ENCODE assay signal across 22 cellular contexts in genomic region chr2:84686783-84687442, GRCh38.
DNase-seq lines count a peak whose midpoint lies in the region; ATAC-seq and TF ChIP-seq lines count a peak whose summit lies in the region.
"Had no signal": no experiment of that assay in that cellular context is flagged by ENCODE, and none has a peak within 500 bp of the region (broad histone marks: within the 10 kb centered on the region; RNA-seq: fewer than 3 reads in every experiment).

No MANE protein-coding gene starts in this region.

- no peaks in the 10 kb centered on the region for H3K9me3 Mint-ChIP-seq in activated T-cell treated with anti-CD3 and anti-CD28 coated beads, Interleukin-2, amount 50 U/mL, for 4 hours
- H3K9me3 Mint-ChIP-seq in activated naive CD8-positive, alpha-beta T cell treated with anti-CD3 and anti-CD28 coated beads, Interleukin-2, amount 50 U/mL, for 24 hours: no peaks in the 10 kb centered on the region
- no peaks in the 10 kb centered on the region for H3K9me3 Mint-ChIP-seq in nephron
- H3K9me3 Mint-ChIP-seq: activated B cell treated with CpG ODN at 0.5 μM for 24 hours, GM23338 had no signal

- no peak for TF ChIP-seq CTCF in nephron (IDR thresholded peaks at IDR 0.05; ENCODE audit: unreplicated experiment in 3 of 3)

- H3K27me3 Mint-ChIP-seq in activated T-cell treated with anti-CD3 and anti-CD28 coated beads, Interleukin-2, amount 50 U/mL, for 4 hours (ENCODE audit: low read depth): no peaks in the 10 kb centered on the region
- no peaks in the 10 kb centered on the region for H3K27me3 Mint-ChIP-seq in activated naive CD8-positive, alpha-beta T cell treated with anti-CD3 and anti-CD28 coated beads, Interleukin-2, amount 50 U/mL, for 24 hours
- no peaks in the 10 kb centered on the region for H3K27me3 Mint-ChIP-seq in nephron (ENCODE audit: low read depth)
- H3K27me3 Mint-ChIP-seq: activated B cell treated with CpG ODN at 0.5 μM for 24 hours had no signal

- DNase-seq in activated T-cell treated with anti-CD3 and anti-CD28 coated beads, Interleukin-2, amount 50 U/mL, for 4 hours: no peak
- DNase-seq in activated T-cell treated with anti-CD3 and anti-CD28 coated beads, Interleukin-2, amount 50 U/mL, for 1 hour: no peak
- DNase-seq in EL (peak; percentile 7), globus pallidus (ENCODE audit: low spot score) (no peak)
- no peak for DNase-seq in activated naive CD8-positive, alpha-beta T cell treated with anti-CD3 and anti-CD28 coated beads, Interleukin-2, amount 50 U/mL, for 24 hours
- DNase-seq: activated B cell treated with CpG ODN at 0.5 μM for 24 hours; activated effector memory CD4-positive, alpha-beta T cell treated with anti-CD3 and anti-CD28 coated beads, Interleukin-2, amount 50 U/mL, for 16 hours; caudate nucleus; DMS79; dorsolateral prefrontal cortex; heart left ventricle; KG1; NCI-H1930; NCI-H446; sigmoid colon; SK-N-SH; T1000; testis had no signal

- ATAC-seq in activated T-cell treated with anti-CD3 and anti-CD28 coated beads, Interleukin-2, amount 50 U/mL, for 4 hours: peak; percentile 71
- peak; percentile 61 for ATAC-seq in activated naive CD8-positive, alpha-beta T cell treated with anti-CD3 and anti-CD28 coated beads, Interleukin-2, amount 50 U/mL, for 24 hours
- ATAC-seq in HG03159 (IDR thresholded peaks at IDR 0.05; ENCODE audit: unreplicated experiment): no peak
- ATAC-seq in HG03469 (IDR thresholded peaks at IDR 0.05; ENCODE audit: unreplicated experiment): no peak
- ATAC-seq: GM23338 had no signal

- no peak overlapping the region for H3K27ac Mint-ChIP-seq in activated naive CD8-positive, alpha-beta T cell treated with anti-CD3 and anti-CD28 coated beads, Interleukin-2, amount 50 U/mL, for 24 hours
- H3K27ac Mint-ChIP-seq in nephron: peak overlapping the region; percentile 33 to 66 (median 35)
- H3K27ac Mint-ChIP-seq: activated B cell treated with CpG ODN at 0.5 μM for 24 hours, GM23338 had no signal

- no peak overlapping the region for H3K4me3 Mint-ChIP-seq in activated T-cell treated with anti-CD3 and anti-CD28 coated beads, Interleukin-2, amount 50 U/mL, for 4 hours
- peak overlapping the region; percentile 38 for H3K4me3 Mint-ChIP-seq in activated naive CD8-positive, alpha-beta T cell treated with anti-CD3 and anti-CD28 coated beads, Interleukin-2, amount 50 U/mL, for 24 hours
- no peak overlapping the region for H3K4me3 Mint-ChIP-seq in nephron
- H3K4me3 Mint-ChIP-seq: activated B cell treated with CpG ODN at 0.5 μM for 24 hours, GM23338 had no signal

- peaks cover 29% of the 10 kb centered on the region for H3K4me1 Mint-ChIP-seq in activated T-cell treated with anti-CD3 and anti-CD28 coated beads, Interleukin-2, amount 50 U/mL, for 4 hours (ENCODE audit: low read depth)
- H3K4me1 Mint-ChIP-seq in activated naive CD8-positive, alpha-beta T cell treated with anti-CD3 and anti-CD28 coated beads, Interleukin-2, amount 50 U/mL, for 24 hours: peaks cover 15% of the 10 kb centered on the region
- H3K4me1 Mint-ChIP-seq in nephron: peaks cover 7% of the 10 kb centered on the region
- H3K4me1 Mint-ChIP-seq: activated B cell treated with CpG ODN at 0.5 μM for 24 hours, GM23338 had no signal

- no peaks in the 10 kb centered on the region for H3K36me3 Mint-ChIP-seq in activated T-cell treated with anti-CD3 and anti-CD28 coated beads, Interleukin-2, amount 50 U/mL, for 4 hours (ENCODE audit: insufficient read depth)
- no peaks in the 10 kb centered on the region for H3K36me3 Mint-ChIP-seq in activated naive CD8-positive, alpha-beta T cell treated with anti-CD3 and anti-CD28 coated beads, Interleukin-2, amount 50 U/mL, for 24 hours (ENCODE audit: low read depth)
- H3K36me3 Mint-ChIP-seq in nephron (ENCODE audit: low read depth): no peaks in the 10 kb centered on the region

Comparison
In these comparisons a context has a peak if more than half of its experiments do, and no peak if none do; other contexts are left out.
1. ATAC-seq: peak in activated T-cell treated with anti-CD3 and anti-CD28 coated beads, Interleukin-2, amount 50 U/mL, for 4 hours (2 of 2) and activated naive CD8-positive, alpha-beta T cell treated with anti-CD3 and anti-CD28 coated beads, Interleukin-2, amount 50 U/mL, for 24 hours (single experiment); none in HG03159 (single experiment) and HG03469 (single experiment).